ENCODE assay signal across 19 cellular contexts in genomic region chr7:159141660-159142059, GRCh38. TPM values are rescaled to one million over a fixed set of nuclear protein-coding genes. Genes with fewer than 3 reads are reported as not detected.
DNase-seq lines count a peak whose midpoint lies in the region; ATAC-seq and TF ChIP-seq lines count a peak whose summit lies in the region.
"Had no signal": no experiment of that assay in that cellular context is flagged by ENCODE, and none has a peak within 500 bp of the region (broad histone marks: within the 10 kb centered on the region; RNA-seq: fewer than 3 reads in every experiment).

No MANE protein-coding gene starts in this region.

- no peaks in the 10 kb centered on the region for H3K36me3 Mint-ChIP-seq in activated CD8-positive, alpha-beta memory T cell treated with anti-CD3 and anti-CD28 coated beads, Interleukin-2, amount 10 ng/mL, durations not matched to agents 7 days and 5 days
- H3K36me3 Mint-ChIP-seq in CD8-positive, alpha-beta memory T cell = no peaks in the 10 kb centered on the region
- H3K36me3 Mint-ChIP-seq: activated CD4-positive, alpha-beta memory T cell treated with anti-CD3 and anti-CD28 coated beads for 36 hours; activated naive CD8-positive, alpha-beta T cell treated with anti-CD3 and anti-CD28 coated beads, Interleukin-2, amount 10 ng/mL, durations not matched to agents 7 days and 5 days; naive B cell had no signal

- no peak overlapping the region for H3K27ac ChIP-seq in HCT116 (ENCODE audit: low read depth, low read length)
- peak overlapping the region; percentile 19 to 51 for H3K27ac ChIP-seq in right atrium auricular region
- H3K27ac ChIP-seq in sigmoid colon = peak overlapping the region; percentile 20 to 87 (median 64)
- no peak overlapping the region for H3K27ac ChIP-seq in CD8-positive, alpha-beta memory T cell (ENCODE audit: low read depth, low read length)
- H3K27ac ChIP-seq in breast epithelium = no peak overlapping the region

- 44 to 49% methylated on average over 6 of the region's 6 CpGs for WGBS in sigmoid colon, 2 donors

- no peak for DNase-seq in HCT116 (ENCODE audit: low read depth, low spot score)
- DNase-seq in activated CD8-positive, alpha-beta memory T cell treated with anti-CD3 and anti-CD28 coated beads, Interleukin-2, amount 10 ng/mL, durations not matched to agents 7 days and 5 days = peak; percentile 23
- no peak for DNase-seq in right atrium auricular region (ENCODE audit: low spot score)
- DNase-seq in sigmoid colon = no peak
- DNase-seq in CD8-positive, alpha-beta memory T cell = no peak
- DNase-seq in COR-L47 (lab: John Stamatoyannopoulos, UW) = no peak
- no peak for DNase-seq in breast epithelium (ENCODE audit: low spot score in 2 of 2)
- DNase-seq: activated CD4-positive, alpha-beta memory T cell treated with anti-CD3 and anti-CD28 coated beads for 36 hours; activated naive CD8-positive, alpha-beta T cell treated with anti-CD3 and anti-CD28 coated beads, Interleukin-2, amount 10 ng/mL, durations not matched to agents 7 days and 5 days; EL; immature natural killer cell; mammary epithelial cell; naive B cell; NCI-H1436; NCI-H446; RPMI8226; stimulated activated CD8-positive, alpha-beta memory T cell treated with anti-CD3 and anti-CD28 coated beads, Interleukin-4, amount 100 ng/mL, for 48 hours had no signal

- no peaks in the 10 kb centered on the region for H3K79me2 ChIP-seq in HCT116 (ENCODE audit: insufficient read depth, low read length)

- TF ChIP-seq CTCF in HCT116 (IDR thresholded peaks at IDR 0.05 in 2 of 3, conservative IDR thresholded peaks at IDR 0.05 in 1 of 3; ENCODE audit: borderline replicate concordance in 1 of 3, insufficient read depth in 1 of 3, low read depth in 2 of 3, low read length in 2 of 3) = 0 out of 6 replicates have a peak, but pooled peaks of 1 of the 3 experiments have one; percentile 6
- peak in 1 of 2 donors; percentile 14 for TF ChIP-seq CTCF in right atrium auricular region (IDR thresholded peaks at IDR 0.05)
- no peak for TF ChIP-seq CTCF in sigmoid colon (IDR thresholded peaks at IDR 0.05)
- TF ChIP-seq CTCF in breast epithelium (IDR thresholded peaks at IDR 0.05) = no peak

- ATAC-seq in HCT116 = no peak
- ATAC-seq in activated CD8-positive, alpha-beta memory T cell treated with anti-CD3 and anti-CD28 coated beads, Interleukin-2, amount 10 ng/mL, durations not matched to agents 7 days and 5 days = no peak
- no peak for ATAC-seq in GM21447 (IDR thresholded peaks at IDR 0.05; ENCODE audit: unreplicated experiment)

- H3K4me1 ChIP-seq in HCT116 (ENCODE audit: control insufficient read depth in 1 of 2, insufficient read depth in 2 of 2, low read length in 2 of 2) (no peaks in the 10 kb centered on the region), right atrium auricular region (peaks cover 0 to 33% of the 10 kb centered on the region in 2 donors), sigmoid colon (peaks cover 0 to 44% (median 22%) of the 10 kb centered on the region in 4 donors), breast epithelium (no peaks in the 10 kb centered on the region)
- peaks cover 12% of the 10 kb centered on the region for H3K4me1 ChIP-seq in CD8-positive, alpha-beta memory T cell (ENCODE audit: insufficient read depth, low read length)

- peaks cover 35% of the 10 kb centered on the region for H3K27me3 Mint-ChIP-seq in activated CD8-positive, alpha-beta memory T cell treated with anti-CD3 and anti-CD28 coated beads, Interleukin-2, amount 10 ng/mL, durations not matched to agents 7 days and 5 days
- peaks cover 18 to 37% of the 10 kb centered on the region in 2 donors for H3K27me3 Mint-ChIP-seq in CD8-positive, alpha-beta memory T cell

- H3K4me2 ChIP-seq in HCT116 (ENCODE audit: low read length) = no peak overlapping the region

- H3K9me3 ChIP-seq in HCT116 (ENCODE audit: control insufficient read depth in 1 of 2, insufficient read depth in 1 of 2, low read depth in 1 of 2, low read length in 2 of 2) = no peaks in the 10 kb centered on the region
- no peaks in the 10 kb centered on the region for H3K9me3 ChIP-seq in right atrium auricular region
- no peaks in the 10 kb centered on the region for H3K9me3 ChIP-seq in sigmoid colon
- no peaks in the 10 kb centered on the region for H3K9me3 ChIP-seq in CD8-positive, alpha-beta memory T cell (ENCODE audit: low read length)
- H3K9me3 ChIP-seq in breast epithelium = no peaks in the 10 kb centered on the region

- H3K4me3 ChIP-seq in HCT116 (replicated peaks in 1 of 2; ENCODE audit: low read depth in 1 of 2, low read length in 2 of 2) (no peak overlapping the region), right atrium auricular region (no peak overlapping the region), sigmoid colon (no peak overlapping the region), breast epithelium (no peak overlapping the region)
- H3K4me3 ChIP-seq in CD8-positive, alpha-beta memory T cell (ENCODE audit: low read length) = no peak overlapping the region

- CTCF ChIA-PET in HCT116 (lab: Charles Lee) = interaction anchor here (1.1 kb wide), 1 partner anchor 111 kb away, joined by 4 read pairs; no protein-coding TSS in a partner anchor
- CTCF ChIA-PET in activated CD8-positive, alpha-beta memory T cell treated with anti-CD3 and anti-CD28 coated beads, Interleukin-2, amount 10 ng/mL, durations not matched to agents 7 days and 5 days (lab: Charles Lee) = interaction anchor here (0.7 kb wide), 1 partner anchor 10 kb away, joined by 3 read pairs; no protein-coding TSS in a partner anchor
- CTCF ChIA-PET in CD8-positive, alpha-beta memory T cell (lab: Charles Lee) = no interaction called here

- H3K27me3 ChIP-seq in HCT116 (ENCODE audit: insufficient read depth, low read length) = peaks cover 2% of the 10 kb centered on the region; the same call in 1 of the 2 replicates
- H3K27me3 ChIP-seq in right atrium auricular region = no peaks in the 10 kb centered on the region
- peaks cover 6 to 29% (median 21%) of the 10 kb centered on the region in 3 donors for H3K27me3 ChIP-seq in sigmoid colon
- peaks cover 22% of the 10 kb centered on the region for H3K27me3 ChIP-seq in CD8-positive, alpha-beta memory T cell (ENCODE audit: insufficient read depth, low read length, poor library complexity, severe bottlenecking)
- peaks cover 5 to 21% of the 10 kb centered on the region in 2 donors for H3K27me3 ChIP-seq in breast epithelium

- H3K4me1 Mint-ChIP-seq in activated CD8-positive, alpha-beta memory T cell treated with anti-CD3 and anti-CD28 coated beads, Interleukin-2, amount 10 ng/mL, durations not matched to agents 7 days and 5 days = peaks cover 4% of the 10 kb centered on the region
- peaks cover 0 to 9% (median 8%) of the 10 kb centered on the region in 3 donors for H3K4me1 Mint-ChIP-seq in CD8-positive, alpha-beta memory T cell

- H2AFZ ChIP-seq in HCT116 (ENCODE audit: low read depth, low read length, poor library complexity, severe bottlenecking) = no peak overlapping the region

- H4K20me1 ChIP-seq in HCT116 (ENCODE audit: insufficient read depth) = no peaks in the 10 kb centered on the region

- POLR2A ChIA-PET in HCT116 (lab: Charles Lee) = no interaction called here
- POLR2A ChIA-PET in CD8-positive, alpha-beta memory T cell (lab: Charles Lee) = no interaction called here

- TF ChIP-seq RAD21 in HCT116 (IDR thresholded peaks at IDR 0.05; ENCODE audit: low read depth) = peak; percentile 21; the same call in 1 of the 2 replicates

- no peaks in the 10 kb centered on the region for H3K9me3 Mint-ChIP-seq in activated CD8-positive, alpha-beta memory T cell treated with anti-CD3 and anti-CD28 coated beads, Interleukin-2, amount 10 ng/mL, durations not matched to agents 7 days and 5 days (ENCODE audit: low read depth)
- no peaks in the 10 kb centered on the region for H3K9me3 Mint-ChIP-seq in CD8-positive, alpha-beta memory T cell
- H3K9me3 Mint-ChIP-seq: activated CD4-positive, alpha-beta memory T cell treated with anti-CD3 and anti-CD28 coated beads for 36 hours; activated naive CD8-positive, alpha-beta T cell treated with anti-CD3 and anti-CD28 coated beads, Interleukin-2, amount 10 ng/mL, durations not matched to agents 7 days and 5 days; immature natural killer cell had no signal

- no peak overlapping the region for H3K4me3 Mint-ChIP-seq in activated CD8-positive, alpha-beta memory T cell treated with anti-CD3 and anti-CD28 coated beads, Interleukin-2, amount 10 ng/mL, durations not matched to agents 7 days and 5 days
- peak overlapping the region in 2 of 7 donors; percentile 24 to 42 for H3K4me3 Mint-ChIP-seq in CD8-positive, alpha-beta memory T cell
- H3K4me3 Mint-ChIP-seq: activated CD4-positive, alpha-beta memory T cell treated with anti-CD3 and anti-CD28 coated beads for 36 hours; activated naive CD8-positive, alpha-beta T cell treated with anti-CD3 and anti-CD28 coated beads, Interleukin-2, amount 10 ng/mL, durations not matched to agents 7 days and 5 days had no signal

- H3K36me3 ChIP-seq in HCT116 (ENCODE audit: control insufficient read depth in 1 of 2, insufficient read depth in 2 of 2, low read length in 2 of 2) (no peaks in the 10 kb centered on the region), right atrium auricular region (peaks cover 6% of the 10 kb centered on the region), sigmoid colon (peaks cover 0 to 20% (median 0%) of the 10 kb centered on the region in 4 donors), breast epithelium (no peaks in the 10 kb centered on the region)
- no peaks in the 10 kb centered on the region for H3K36me3 ChIP-seq in CD8-positive, alpha-beta memory T cell (ENCODE audit: insufficient read depth, low read length)

- no peak overlapping the region for H3K9ac ChIP-seq in HCT116 (ENCODE audit: low read length)

- H3K9me2 ChIP-seq in HCT116 (ENCODE audit: insufficient read depth) = no peaks in the 10 kb centered on the region

- TF ChIP-seq POLR2A in HCT116 (IDR thresholded peaks at IDR 0.05; ENCODE audit: borderline replicate concordance, extremely low read depth, insufficient read depth, insufficient read length) (no peak), sigmoid colon (IDR thresholded peaks at IDR 0.05) (no peak), breast epithelium (IDR thresholded peaks at IDR 0.05) (no peak)

- RAD21 ChIA-PET in HCT116 (lab: Charles Lee; ENCODE audit: low non-redundant PET in 1 of 2, low total read pairs in 2 of 2, uncharacterized antibody in 2 of 2, unreplicated experiment in 2 of 2) = no interaction called here

- TF ChIP-seq EP300 in sigmoid colon (IDR thresholded peaks at IDR 0.05) = no peak

- BruUV-seq in HCT116 (replicated peaks; lab: Mats Ljungman, UMichigan) = no TSS peak

- H3K27ac Mint-ChIP-seq in activated CD8-positive, alpha-beta memory T cell treated with anti-CD3 and anti-CD28 coated beads, Interleukin-2, amount 10 ng/mL, durations not matched to agents 7 days and 5 days = no peak overlapping the region
- no peak overlapping the region for H3K27ac Mint-ChIP-seq in CD8-positive, alpha-beta memory T cell
- H3K27ac Mint-ChIP-seq: activated CD4-positive, alpha-beta memory T cell treated with anti-CD3 and anti-CD28 coated beads for 36 hours; activated naive CD8-positive, alpha-beta T cell treated with anti-CD3 and anti-CD28 coated beads, Interleukin-2, amount 10 ng/mL, durations not matched to agents 7 days and 5 days; immature natural killer cell; naive B cell had no signal

- intact Hi-C loops in HCT116 (cut with micrococcal nuclease) (no loop called here), sigmoid colon (cut with DNase I) (loop anchor here (5.0 kb wide), 1 partner anchor 109 kb away; no protein-coding TSS in a partner anchor), breast epithelium (cut with DNase I; ENCODE audit: low total_unique reads) (no loop called here)

RNA-seq across cellular contexts. Expression of gene VIPR2, which starts 3.0 kb away (rescaled TPM):
- 0.10 TPM for total RNA-seq in HCT116 (2021; ENCODE audit: unreplicated experiment)
- 0.09 TPM in 1 of 2 replicates, not detected in the other for polyA plus RNA-seq in HCT116 (2012)
- under 1 TPM in 1 of 2 experiments, not detected in 1; 0.05 TPM for total RNA-seq in activated CD8-positive, alpha-beta memory T cell treated with anti-CD3 and anti-CD28 coated beads, Interleukin-2, amount 10 ng/mL, durations not matched to agents 7 days and 5 days
- 10 to 100 TPM in 1 of 2 donors, 1 to 10 TPM in 1; 3.8 to 13.4 TPM for total RNA-seq in right atrium auricular region
- 10 to 100 TPM; 11.7 to 21.4 (median 15.7) TPM for total RNA-seq in sigmoid colon
- polyA plus RNA-seq in sigmoid colon = 1 to 10 TPM in 2 of 3 donors, under 1 TPM in 1; 0.23 to 3.0 (median 2.4) TPM
- total RNA-seq in CD8-positive, alpha-beta memory T cell = under 1 TPM; 0.15 to 0.31 TPM
- 0.61 TPM for polyA plus RNA-seq in CD8-positive, alpha-beta memory T cell
- total RNA-seq in breast epithelium = 10 to 100 TPM in 1 of 3 donors, 1 to 10 TPM in 1, under 1 TPM in 1; 0.48 to 14.0 (median 4.6) TPM
- total RNA-seq: glomerular endothelial cell, mammary epithelial cell had no signal
- polyA plus RNA-seq: mammary epithelial cell had no signal

Comparison
In these comparisons a context has a peak if more than half of its experiments do, and no peak if none do; other contexts are left out.
1. H3K27ac ChIP-seq: peak in right atrium auricular region (2 of 2) and sigmoid colon (4 of 4); none in HCT116 (single experiment), CD8-positive, alpha-beta memory T cell (single experiment) and breast epithelium (0 of 2).